ENCODE assay signal across 1 cellular context in the genomic region with DNA sequence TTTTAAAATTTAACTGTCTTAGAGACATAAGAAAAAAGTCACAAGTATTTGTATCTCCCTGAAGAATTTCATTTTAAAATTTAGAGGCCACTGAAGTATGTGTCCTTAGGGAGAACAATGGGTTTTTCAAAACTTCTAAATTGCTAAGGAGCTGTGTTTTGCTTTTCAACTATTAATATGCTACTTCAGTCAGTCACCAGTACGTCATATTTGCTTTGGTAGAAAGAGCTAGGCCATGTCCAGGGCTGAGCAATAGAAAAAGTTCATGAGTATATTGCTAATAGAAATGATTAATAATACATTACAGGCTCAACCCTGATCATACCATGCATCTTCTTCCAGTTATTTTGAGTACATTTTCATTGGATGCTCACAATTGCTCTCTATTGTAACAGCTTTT.
TF ChIP-seq lines count a peak whose summit lies in the region.

No MANE protein-coding gene starts in this region.

TF ChIP-seq in H1, 55 proteins besides CTCF, POLR2A, EP300 and RAD21 (continued from another document):
- TF ChIP-seq EGR1 (IDR thresholded peaks at IDR 0.05; ENCODE audit: borderline replicate concordance, low read depth, low read length): no peak
- no peak for TF ChIP-seq HDAC6 (IDR thresholded peaks at IDR 0.05; ENCODE audit: low read depth, low read length)
- TF ChIP-seq HDAC2 (IDR thresholded peaks at IDR 0.05; ENCODE audit: borderline replicate concordance in 1 of 2, low read depth in 2 of 2, low read length in 2 of 2): no peak
- TF ChIP-seq JUN (IDR thresholded peaks at IDR 0.05; ENCODE audit: low read depth, low read length): no peak
- TF ChIP-seq TAF1 (IDR thresholded peaks at IDR 0.05; ENCODE audit: low read depth, low read length): no peak
- TF ChIP-seq SIRT6 (IDR thresholded peaks at IDR 0.05; ENCODE audit: low read length): no peak
- TF ChIP-seq, protein P1, sequence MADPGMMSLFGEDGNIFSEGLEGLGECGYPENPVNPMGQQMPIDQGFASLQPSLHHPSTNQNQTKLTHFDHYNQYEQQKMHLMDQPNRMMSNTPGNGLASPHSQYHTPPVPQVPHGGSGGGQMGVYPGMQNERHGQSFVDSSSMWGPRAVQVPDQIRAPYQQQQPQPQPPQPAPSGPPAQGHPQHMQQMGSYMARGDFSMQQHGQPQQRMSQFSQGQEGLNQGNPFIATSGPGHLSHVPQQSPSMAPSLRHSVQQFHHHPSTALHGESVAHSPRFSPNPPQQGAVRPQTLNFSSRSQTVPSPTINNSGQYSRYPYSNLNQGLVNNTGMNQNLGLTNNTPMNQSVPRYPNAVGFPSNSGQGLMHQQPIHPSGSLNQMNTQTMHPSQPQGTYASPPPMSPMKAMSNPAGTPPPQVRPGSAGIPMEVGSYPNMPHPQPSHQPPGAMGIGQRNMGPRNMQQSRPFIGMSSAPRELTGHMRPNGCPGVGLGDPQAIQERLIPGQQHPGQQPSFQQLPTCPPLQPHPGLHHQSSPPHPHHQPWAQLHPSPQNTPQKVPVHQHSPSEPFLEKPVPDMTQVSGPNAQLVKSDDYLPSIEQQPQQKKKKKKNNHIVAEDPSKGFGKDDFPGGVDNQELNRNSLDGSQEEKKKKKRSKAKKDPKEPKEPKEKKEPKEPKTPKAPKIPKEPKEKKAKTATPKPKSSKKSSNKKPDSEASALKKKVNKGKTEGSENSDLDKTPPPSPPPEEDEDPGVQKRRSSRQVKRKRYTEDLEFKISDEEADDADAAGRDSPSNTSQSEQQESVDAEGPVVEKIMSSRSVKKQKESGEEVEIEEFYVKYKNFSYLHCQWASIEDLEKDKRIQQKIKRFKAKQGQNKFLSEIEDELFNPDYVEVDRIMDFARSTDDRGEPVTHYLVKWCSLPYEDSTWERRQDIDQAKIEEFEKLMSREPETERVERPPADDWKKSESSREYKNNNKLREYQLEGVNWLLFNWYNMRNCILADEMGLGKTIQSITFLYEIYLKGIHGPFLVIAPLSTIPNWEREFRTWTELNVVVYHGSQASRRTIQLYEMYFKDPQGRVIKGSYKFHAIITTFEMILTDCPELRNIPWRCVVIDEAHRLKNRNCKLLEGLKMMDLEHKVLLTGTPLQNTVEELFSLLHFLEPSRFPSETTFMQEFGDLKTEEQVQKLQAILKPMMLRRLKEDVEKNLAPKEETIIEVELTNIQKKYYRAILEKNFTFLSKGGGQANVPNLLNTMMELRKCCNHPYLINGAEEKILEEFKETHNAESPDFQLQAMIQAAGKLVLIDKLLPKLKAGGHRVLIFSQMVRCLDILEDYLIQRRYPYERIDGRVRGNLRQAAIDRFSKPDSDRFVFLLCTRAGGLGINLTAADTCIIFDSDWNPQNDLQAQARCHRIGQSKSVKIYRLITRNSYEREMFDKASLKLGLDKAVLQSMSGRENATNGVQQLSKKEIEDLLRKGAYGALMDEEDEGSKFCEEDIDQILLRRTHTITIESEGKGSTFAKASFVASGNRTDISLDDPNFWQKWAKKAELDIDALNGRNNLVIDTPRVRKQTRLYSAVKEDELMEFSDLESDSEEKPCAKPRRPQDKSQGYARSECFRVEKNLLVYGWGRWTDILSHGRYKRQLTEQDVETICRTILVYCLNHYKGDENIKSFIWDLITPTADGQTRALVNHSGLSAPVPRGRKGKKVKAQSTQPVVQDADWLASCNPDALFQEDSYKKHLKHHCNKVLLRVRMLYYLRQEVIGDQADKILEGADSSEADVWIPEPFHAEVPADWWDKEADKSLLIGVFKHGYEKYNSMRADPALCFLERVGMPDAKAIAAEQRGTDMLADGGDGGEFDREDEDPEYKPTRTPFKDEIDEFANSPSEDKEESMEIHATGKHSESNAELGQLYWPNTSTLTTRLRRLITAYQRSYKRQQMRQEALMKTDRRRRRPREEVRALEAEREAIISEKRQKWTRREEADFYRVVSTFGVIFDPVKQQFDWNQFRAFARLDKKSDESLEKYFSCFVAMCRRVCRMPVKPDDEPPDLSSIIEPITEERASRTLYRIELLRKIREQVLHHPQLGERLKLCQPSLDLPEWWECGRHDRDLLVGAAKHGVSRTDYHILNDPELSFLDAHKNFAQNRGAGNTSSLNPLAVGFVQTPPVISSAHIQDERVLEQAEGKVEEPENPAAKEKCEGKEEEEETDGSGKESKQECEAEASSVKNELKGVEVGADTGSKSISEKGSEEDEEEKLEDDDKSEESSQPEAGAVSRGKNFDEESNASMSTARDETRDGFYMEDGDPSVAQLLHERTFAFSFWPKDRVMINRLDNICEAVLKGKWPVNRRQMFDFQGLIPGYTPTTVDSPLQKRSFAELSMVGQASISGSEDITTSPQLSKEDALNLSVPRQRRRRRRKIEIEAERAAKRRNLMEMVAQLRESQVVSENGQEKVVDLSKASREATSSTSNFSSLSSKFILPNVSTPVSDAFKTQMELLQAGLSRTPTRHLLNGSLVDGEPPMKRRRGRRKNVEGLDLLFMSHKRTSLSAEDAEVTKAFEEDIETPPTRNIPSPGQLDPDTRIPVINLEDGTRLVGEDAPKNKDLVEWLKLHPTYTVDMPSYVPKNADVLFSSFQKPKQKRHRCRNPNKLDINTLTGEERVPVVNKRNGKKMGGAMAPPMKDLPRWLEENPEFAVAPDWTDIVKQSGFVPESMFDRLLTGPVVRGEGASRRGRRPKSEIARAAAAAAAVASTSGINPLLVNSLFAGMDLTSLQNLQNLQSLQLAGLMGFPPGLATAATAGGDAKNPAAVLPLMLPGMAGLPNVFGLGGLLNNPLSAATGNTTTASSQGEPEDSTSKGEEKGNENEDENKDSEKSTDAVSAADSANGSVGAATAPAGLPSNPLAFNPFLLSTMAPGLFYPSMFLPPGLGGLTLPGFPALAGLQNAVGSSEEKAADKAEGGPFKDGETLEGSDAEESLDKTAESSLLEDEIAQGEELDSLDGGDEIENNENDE (IDR thresholded peaks at IDR 0.05; ENCODE audit: insufficient replicate concordance, low read length): no peak
- TF ChIP-seq CTBP2 (IDR thresholded peaks at IDR 0.05; ENCODE audit: borderline replicate concordance, insufficient read depth, insufficient read length, low read length): no peak
- no peak for TF ChIP-seq GTF2F1 (IDR thresholded peaks at IDR 0.05; ENCODE audit: borderline replicate concordance, low read depth, low read length)
- no peak for TF ChIP-seq SIN3A (conservative IDR thresholded peaks at IDR 0.05 in 1 of 2, IDR thresholded peaks at IDR 0.05 in 1 of 2; ENCODE audit: low read depth in 1 of 2, low read length in 2 of 2)
- TF ChIP-seq TAF7 (optimal IDR thresholded peaks at IDR 0.05; ENCODE audit: borderline replicate concordance, low read depth, low read length): no peak
- TF ChIP-seq SUZ12 (IDR thresholded peaks at IDR 0.05; ENCODE audit: low read length): no peak
- TF ChIP-seq YY1 (IDR thresholded peaks at IDR 0.05; ENCODE audit: low read depth, low read length): no peak
- no peak for TF ChIP-seq KDM1A (IDR thresholded peaks at IDR 0.05; ENCODE audit: borderline replicate concordance, low read length)
TF ChIP-seq in H1: peak in this region for 0.
